In the genomic region with DNA sequence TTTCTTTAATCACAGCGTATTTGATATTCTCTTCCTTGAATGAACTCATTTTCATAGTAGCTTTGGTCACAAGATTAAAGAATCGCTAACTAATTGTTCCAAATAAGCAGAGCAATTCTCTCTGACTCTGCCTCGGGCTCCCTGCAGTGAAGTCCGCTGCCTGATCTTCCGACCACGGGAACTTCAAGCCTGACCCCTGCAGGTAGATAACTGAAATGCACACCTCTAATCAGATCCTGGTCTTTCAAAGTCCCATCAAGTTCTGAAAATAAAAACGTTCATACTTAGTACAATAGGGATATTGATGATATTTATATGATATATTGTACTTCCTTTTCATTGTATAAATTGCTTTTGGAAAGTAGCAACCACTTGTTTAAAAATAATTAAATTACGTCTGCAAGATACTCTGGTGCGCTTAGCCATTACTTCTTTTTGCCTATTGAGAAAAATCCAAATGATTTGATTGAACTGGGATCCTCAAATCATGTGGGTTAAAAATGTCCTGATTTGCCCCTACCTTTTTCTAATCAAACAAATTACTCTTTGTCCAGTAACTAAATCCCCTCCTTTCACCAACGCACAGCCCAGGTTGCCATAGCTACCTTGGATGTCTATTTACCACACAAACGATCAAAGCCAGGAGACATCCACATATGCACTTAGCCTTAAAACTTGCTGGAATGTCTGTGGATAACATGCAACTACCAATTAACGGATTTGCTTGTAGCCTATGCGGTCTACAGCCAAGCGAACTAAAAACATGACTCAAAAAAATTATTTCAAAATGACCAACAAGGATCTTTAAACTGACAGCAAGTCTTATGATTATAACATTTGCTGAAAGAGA, we compare ENCODE assay signal across 8 cellular contexts. TPM values are rescaled to one million over a fixed set of nuclear protein-coding genes. Genes with fewer than 3 reads are reported as not detected.
A peak's percentile ranks its signal among the peaks of the same experiment; 100 is the strongest.
DNase-seq lines count a peak whose midpoint lies in the region; ATAC-seq and TF ChIP-seq lines count a peak whose summit lies in the region.

No MANE protein-coding gene starts in this region.

- peak; percentile 55 for ATAC-seq in activated CD8-positive, alpha-beta T cell treated with anti-CD3 and anti-CD28 coated beads for 36 hours
- ATAC-seq in right cardiac atrium, result peak; percentile 53 to 55
- ATAC-seq in activated T-helper 17 cell treated with anti-CD3 and anti-CD28 coated beads, Interleukin-2, amount 50 U/mL, for 72 hours (replicated peaks), result no peak

- CTCF ChIA-PET in GM10248 (lab: Yijun Ruan, JAX), result interaction anchor here (1.0 to 3.4 kb wide), 4 partner anchors 13 to 430 kb away, joined by 3 to 18 read pairs (median 6); no protein-coding TSS in a partner anchor
- CTCF ChIA-PET in activated CD8-positive, alpha-beta T cell treated with anti-CD3 and anti-CD28 coated beads for 36 hours (lab: Charles Lee), result interaction anchor here (0.6 to 1.9 kb wide), 3 partner anchors 29 to 1131 kb away, joined by 3 to 9 read pairs (median 3); no protein-coding TSS in a partner anchor

- H3K36me3 Mint-ChIP-seq in activated CD8-positive, alpha-beta T cell treated with anti-CD3 and anti-CD28 coated beads for 36 hours (ENCODE audit: low read depth), result no peaks in the 10 kb centered on the region
- H3K36me3 Mint-ChIP-seq in activated T-helper 17 cell treated with anti-CD3 and anti-CD28 coated beads, Interleukin-2, amount 50 U/mL, for 72 hours (ENCODE audit: low read depth), result no peaks in the 10 kb centered on the region

- no peak overlapping the region for H2AFZ ChIP-seq in GM23248

- 0 out of 2 replicates have a peak overlapping the region, but pooled peaks have one; percentile 42 for H3K4me3 ChIP-seq in GM23248
- peak overlapping the region; percentile 20 for H3K4me3 ChIP-seq in right cardiac atrium (ENCODE audit: low read length)
- peak overlapping the region; percentile 13 to 52 (median 41) for H3K4me3 ChIP-seq in skeletal muscle tissue (ENCODE audit: low read length in 3 of 3)

- H3K9me2 ChIP-seq in GM23248 (ENCODE audit: insufficient read depth), result no peaks in the 10 kb centered on the region

- POLR2A ChIA-PET in GM10248 (lab: Yijun Ruan, JAX), result no interaction called here
- POLR2A ChIA-PET in activated CD8-positive, alpha-beta T cell treated with anti-CD3 and anti-CD28 coated beads for 36 hours (lab: Charles Lee), result no interaction called here

- H4K20me1 ChIP-seq in GM23248 (ENCODE audit: insufficient read depth), result no peaks in the 10 kb centered on the region

- in situ Hi-C loops in GM23248 (cut with MboI), result loop anchor here (25.0 kb wide), 1 partner anchor 404 kb away; no protein-coding TSS in a partner anchor

- H3K27me3 Mint-ChIP-seq in activated CD8-positive, alpha-beta T cell treated with anti-CD3 and anti-CD28 coated beads for 36 hours, result peaks cover 27% of the 10 kb centered on the region
- peaks cover 14% of the 10 kb centered on the region for H3K27me3 Mint-ChIP-seq in activated T-helper 17 cell treated with anti-CD3 and anti-CD28 coated beads, Interleukin-2, amount 50 U/mL, for 72 hours

- H3K27ac Mint-ChIP-seq in activated CD8-positive, alpha-beta T cell treated with anti-CD3 and anti-CD28 coated beads for 36 hours, result no peak overlapping the region
- H3K27ac Mint-ChIP-seq in activated T-helper 17 cell treated with anti-CD3 and anti-CD28 coated beads, Interleukin-2, amount 50 U/mL, for 72 hours, result no peak overlapping the region

- TF ChIP-seq CTCF in GM10248 (IDR thresholded peaks at IDR 0.05; ENCODE audit: control extremely low read depth, extremely low read depth, low read depth, missing control alignments), result peak; percentile 31
- TF ChIP-seq CTCF in activated CD8-positive, alpha-beta T cell treated with anti-CD3 and anti-CD28 coated beads for 36 hours (IDR thresholded peaks at IDR 0.05), result peak; percentile 30

- peak overlapping the region; percentile 42 for H3K9ac ChIP-seq in GM23248
- H3K9ac ChIP-seq in skeletal muscle tissue (ENCODE audit: low read depth in 1 of 3, low read length in 3 of 3), result no peak overlapping the region

- H3K9me3 ChIP-seq in GM23248 (ENCODE audit: low read depth), result no peaks in the 10 kb centered on the region
- no peaks in the 10 kb centered on the region for H3K9me3 ChIP-seq in right cardiac atrium (ENCODE audit: control insufficient read depth, low read length)
- H3K9me3 ChIP-seq in skeletal muscle tissue (ENCODE audit: control insufficient read depth in 3 of 3, low read length in 3 of 3), result no peaks in the 10 kb centered on the region

- H3K4me3 Mint-ChIP-seq in activated CD8-positive, alpha-beta T cell treated with anti-CD3 and anti-CD28 coated beads for 36 hours, result no peak overlapping the region
- no peak overlapping the region for H3K4me3 Mint-ChIP-seq in activated T-helper 17 cell treated with anti-CD3 and anti-CD28 coated beads, Interleukin-2, amount 50 U/mL, for 72 hours

- peak overlapping the region; percentile 48 for H3K27ac ChIP-seq in GM23248
- peak overlapping the region; percentile 19 for H3K27ac ChIP-seq in right cardiac atrium (ENCODE audit: low read length)
- no peak overlapping the region for H3K27ac ChIP-seq in skeletal muscle tissue (ENCODE audit: low read depth, low read length)

- no peaks in the 10 kb centered on the region for H3K9me3 Mint-ChIP-seq in activated CD8-positive, alpha-beta T cell treated with anti-CD3 and anti-CD28 coated beads for 36 hours
- H3K9me3 Mint-ChIP-seq in activated T-helper 17 cell treated with anti-CD3 and anti-CD28 coated beads, Interleukin-2, amount 50 U/mL, for 72 hours, result no peaks in the 10 kb centered on the region

- H3K4me1 Mint-ChIP-seq in activated CD8-positive, alpha-beta T cell treated with anti-CD3 and anti-CD28 coated beads for 36 hours (ENCODE audit: low read depth), result peaks cover 7% of the 10 kb centered on the region
- no peaks in the 10 kb centered on the region for H3K4me1 Mint-ChIP-seq in activated T-helper 17 cell treated with anti-CD3 and anti-CD28 coated beads, Interleukin-2, amount 50 U/mL, for 72 hours

- H3F3A ChIP-seq in GM23248 (ENCODE audit: insufficient read depth), result peaks cover 16% of the 10 kb centered on the region

- intact Hi-C loops in activated CD8-positive, alpha-beta T cell treated with anti-CD3 and anti-CD28 coated beads for 36 hours (cut with micrococcal nuclease), result loop anchor here (5.0 kb wide), 1 partner anchor 424 kb away; no protein-coding TSS in a partner anchor
- intact Hi-C loops in right cardiac atrium (cut with DNase I), result loop anchor here in 2 of 4 donors (5.0 to 10.0 kb wide), 2 partner anchors 131 to 424 kb away; no protein-coding TSS in a partner anchor

- H3K4me1 ChIP-seq in GM23248 (ENCODE audit: insufficient read depth) (peaks cover 44% of the 10 kb centered on the region), right cardiac atrium (ENCODE audit: control insufficient read depth, insufficient read depth, low read length) (peaks cover 1% of the 10 kb centered on the region), skeletal muscle tissue (ENCODE audit: control insufficient read depth in 3 of 3, insufficient read depth in 3 of 3, low read length in 3 of 3) (peaks cover 3 to 17% (median 9%) of the 10 kb centered on the region in 3 donors)

- H3K36me3 ChIP-seq in GM23248 (ENCODE audit: low read depth), result no peaks in the 10 kb centered on the region
- no peaks in the 10 kb centered on the region for H3K36me3 ChIP-seq in skeletal muscle tissue (ENCODE audit: control insufficient read depth in 3 of 3, insufficient read depth in 3 of 3, low read length in 3 of 3)

- 43 to 46% methylated on average over 14 of the region's 14 CpGs for WGBS in GM23248 (ENCODE audit: low coverage in 1 of 2, low lambda C conversion rate in 2 of 2, missing lambda C conversion rate in 2 of 2), 2 experiments
- 28% methylated on average over 14 of the region's 14 CpGs for WGBS in right cardiac atrium

- H3K27me3 ChIP-seq in GM23248 (replicated peaks; ENCODE audit: insufficient read depth), result no peaks in the 10 kb centered on the region
- H3K27me3 ChIP-seq in right cardiac atrium (ENCODE audit: control insufficient read depth, insufficient read depth), result no peaks in the 10 kb centered on the region
- H3K27me3 ChIP-seq in skeletal muscle tissue (ENCODE audit: control insufficient read depth in 3 of 3, insufficient read depth in 3 of 3, low read length in 3 of 3), result peaks cover 0 to 13% (median 10%) of the 10 kb centered on the region in 3 donors

- H3K79me2 ChIP-seq in GM23248 (ENCODE audit: insufficient read depth), result peaks cover 53% of the 10 kb centered on the region

- no peak overlapping the region for H3K4me2 ChIP-seq in GM23248 (ENCODE audit: unreplicated experiment)

- DNase-seq in GM10248 (ENCODE audit: extremely low spot score) (peak; percentile 41), GM23248 (peak; percentile 53), NCI-H1105 treated with DMSO at 0.1 percent for 48 hours (lab: John Stamatoyannopoulos, UW) (peak; percentile 48), right cardiac atrium (peak; percentile 28 to 58 (median 55)), UCSD-AML1 (lab: John Stamatoyannopoulos, UW; ENCODE audit: unreplicated experiment) (no peak)
- DNase-seq in activated CD8-positive, alpha-beta T cell treated with anti-CD3 and anti-CD28 coated beads for 36 hours, result peak; percentile 13

RNA-seq across cellular contexts. Expression of gene MID1, which starts 4.2 kb away (rescaled TPM):
- total RNA-seq in GM23248 (2014; rRNA removed; shearing (Covaris generic)), result 5.1 and 5.6 TPM in 2 replicates
- polyA plus RNA-seq in GM23248 (2016; fragmentation: Nextera tagmentation; extraction: Ambion mirVana), result 5.9 and 6.5 TPM in 2 replicates
- total RNA-seq in activated CD8-positive, alpha-beta T cell treated with anti-CD3 and anti-CD28 coated beads for 36 hours, result 1 to 10 TPM in 1 of 2 experiments, under 1 TPM in 1; 0.61 to 1.1 TPM
- total RNA-seq in right cardiac atrium, result 10 to 100 TPM; 20.1 to 39.9 (median 23.1) TPM
- polyA plus RNA-seq in right cardiac atrium, result 4.1 TPM
- 17.7 TPM for total RNA-seq in skeletal muscle tissue
- total RNA-seq in activated T-helper 17 cell treated with anti-CD3 and anti-CD28 coated beads, Interleukin-2, amount 50 U/mL, for 72 hours, result 1 to 10 TPM in 1 of 2 donors, under 1 TPM in 1; 0.30 to 1.4 TPM
